In the genomic region with DNA sequence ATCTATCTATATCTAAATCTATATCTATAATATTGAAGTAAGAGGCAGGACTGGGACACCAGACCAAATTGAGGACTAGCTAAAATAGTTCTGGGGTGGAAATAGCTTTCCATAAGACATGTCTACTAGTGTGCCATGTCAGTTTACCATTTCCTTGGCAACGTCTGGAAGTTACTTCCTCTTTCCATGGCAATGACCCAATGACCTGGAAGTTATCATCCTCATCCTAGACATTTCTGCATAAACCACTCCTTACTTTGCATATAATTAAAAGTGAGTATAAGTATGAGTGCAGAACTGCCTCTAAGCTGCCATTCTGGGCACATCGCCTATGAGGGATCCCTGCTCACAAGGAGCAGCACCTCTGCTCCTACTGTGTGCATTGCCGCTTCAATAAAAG, we compare ENCODE assay signal across 16 cellular contexts.
DNase-seq lines count a peak whose midpoint lies in the region; ATAC-seq and TF ChIP-seq lines count a peak whose summit lies in the region.
"Had no signal": no experiment of that assay in that cellular context is flagged by ENCODE, and none has a peak within 500 bp of the region (broad histone marks: within the 10 kb centered on the region; RNA-seq: fewer than 3 reads in every experiment).

No MANE protein-coding gene starts in this region.

- intact Hi-C loops in testis (cut with DNase I; ENCODE audit: low total_unique reads) = no loop called here
- intact Hi-C loops in left ventricle myocardium superior (cut with micrococcal nuclease) = no loop called here

- ATAC-seq in left ventricle myocardium superior = no peak

- TF ChIP-seq POLR2A in NB4 (IDR thresholded peaks at IDR 0.05; ENCODE audit: extremely low read depth, insufficient read length) = no peak
- TF ChIP-seq POLR2A in testis (IDR thresholded peaks at IDR 0.05) = no peak

- H3K4me3 ChIP-seq in HL-60 (replicated peaks; ENCODE audit: insufficient read depth, low read length) (no peak overlapping the region), NB4 (ENCODE audit: low read depth, low read length) (no peak overlapping the region), testis (peak overlapping the region; percentile 21 to 26)
- H3K4me3 ChIP-seq: HAP-1 had no signal

- H3K36me3 ChIP-seq in testis (ENCODE audit: low read depth, missing control alignments) = no peaks in the 10 kb centered on the region
- H3K36me3 ChIP-seq: HAP-1 had no signal

- H3K27me3 ChIP-seq in HL-60 (ENCODE audit: insufficient read depth, poor library complexity, severe bottlenecking) = no peaks in the 10 kb centered on the region
- H3K27me3 ChIP-seq in testis = no peaks in the 10 kb centered on the region

- DNase-seq in HL-60 (ENCODE audit: low read depth in 1 of 2, low spot score in 1 of 2) = peak in 1 of 2 experiments; percentile 27
- peak; percentile 28 for DNase-seq in NB4 (ENCODE audit: low read depth)
- DNase-seq in SK-MEL-5 (ENCODE audit: low read depth, low spot score) = peak; percentile 11
- no peak for DNase-seq in testis
- no peak for DNase-seq in iPS-NIHi7 (ENCODE audit: extremely low spot score)
- DNase-seq in NCI-H1694 (lab: John Stamatoyannopoulos, UW) = no peak
- DNase-seq in left ventricle myocardium superior = no peak
- DNase-seq: C1 segment of cervical spinal cord; Calu3; CD4-positive, alpha-beta memory T cell; COR-L47; DMS53; DMS79 treated with DMSO at 0.1 percent for 48 hours; GOT3; HFFc6 had no signal

- TF ChIP-seq CTCF in HL-60 (IDR thresholded peaks at IDR 0.05; ENCODE audit: insufficient read depth, low read length) (no peak), NB4 (IDR thresholded peaks at IDR 0.05; ENCODE audit: low read depth, low read length) (no peak), testis (IDR thresholded peaks at IDR 0.05) (no peak)

- no peaks in the 10 kb centered on the region for H3K4me1 ChIP-seq in testis
- H3K4me1 ChIP-seq: HAP-1 had no signal

- in situ Hi-C loops in SK-MEL-5 (cut with HindIII; ENCODE audit: low pct_unique_long_range_greater_than_20kb, low sequenced_read_pairs) = no loop called here

- H3K9me3 ChIP-seq in testis = no peaks in the 10 kb centered on the region
- H3K9me3 ChIP-seq: HAP-1 had no signal

- H3K27ac ChIP-seq in HL-60 (replicated peaks) = peak overlapping the region; percentile 86
- no peak overlapping the region for H3K27ac ChIP-seq in testis

- WGBS in testis, 2 donors = 67 to 88% methylated on average over 3 of the region's 3 CpGs

Comparison
In these comparisons a context has a peak if more than half of its experiments do, and no peak if none do; other contexts are left out.
1. DNase-seq: peak in NB4 (single experiment) and SK-MEL-5 (single experiment); none in testis (single experiment), iPS-NIHi7 (single experiment), NCI-H1694 (single experiment) and left ventricle myocardium superior (single experiment).
2. H3K4me3 ChIP-seq: peak in testis (2 of 2); none in HL-60 (single experiment) and NB4 (single experiment).